Comparison of ENCODE assay signal across 8 cellular contexts in the genomic region with DNA sequence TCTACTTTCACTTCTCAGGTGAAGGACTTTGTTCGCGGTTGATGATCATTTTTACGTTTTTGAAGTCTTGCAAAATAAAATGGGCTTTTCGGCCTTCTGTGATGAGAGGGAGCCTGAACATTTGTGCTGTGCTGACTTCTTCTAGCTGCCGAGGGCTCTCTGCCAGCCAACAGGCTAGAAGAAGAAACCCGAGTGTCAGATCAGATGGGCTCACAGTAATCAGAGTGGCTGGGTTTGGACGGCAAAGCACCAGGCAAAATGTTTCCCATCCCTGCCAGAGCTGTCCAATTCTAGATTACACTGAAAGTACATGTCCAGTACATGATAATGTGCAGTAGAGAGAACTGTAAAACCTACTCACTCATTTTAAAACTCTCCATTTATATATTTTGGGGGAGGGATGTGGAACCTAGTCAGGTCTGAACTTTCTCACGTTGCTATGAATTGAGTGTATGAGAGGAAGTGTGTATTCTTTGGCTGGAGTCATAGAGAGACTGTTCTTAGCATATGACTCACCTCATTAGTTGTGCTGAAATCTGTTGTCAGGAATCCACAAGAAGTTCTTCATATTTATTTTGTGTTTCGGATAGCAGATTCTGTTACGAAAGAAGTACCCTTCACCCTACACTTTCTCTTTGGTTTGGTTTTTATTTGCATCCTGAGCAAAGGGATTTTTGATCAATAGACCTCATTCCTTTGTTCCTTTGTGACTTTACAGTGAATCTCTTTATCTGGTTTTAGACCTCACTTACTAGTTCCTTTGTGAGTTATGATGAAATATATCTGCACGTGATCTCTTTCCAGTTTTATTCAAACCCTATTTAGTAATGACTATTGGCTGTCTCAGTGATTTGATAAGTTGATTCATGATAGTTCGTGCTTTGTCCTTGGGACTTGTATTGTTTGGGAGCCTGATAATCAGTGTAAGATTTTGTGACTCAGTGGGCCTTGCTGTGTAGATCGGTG. TPM values are rescaled to one million over a fixed set of nuclear protein-coding genes. Genes with fewer than 3 reads are reported as not detected.
DNase-seq lines count a peak whose midpoint lies in the region; ATAC-seq and TF ChIP-seq lines count a peak whose summit lies in the region.

No MANE protein-coding gene starts in this region.

- peaks cover 61 to 78% of the 10 kb centered on the region in 2 donors for H3K4me1 Mint-ChIP-seq in effector memory CD8-positive, alpha-beta T cell (ENCODE audit: low read depth in 2 of 2)

- peak; percentile 62 for ATAC-seq in GM21737 (IDR thresholded peaks at IDR 0.05; ENCODE audit: unreplicated experiment)
- peak; percentile 62 for ATAC-seq in effector memory CD8-positive, alpha-beta T cell (replicated peaks)

- peaks cover 41% of the 10 kb centered on the region for H3K36me3 Mint-ChIP-seq in effector memory CD8-positive, alpha-beta T cell (ENCODE audit: insufficient read depth)

- no peaks in the 10 kb centered on the region for H3K27me3 ChIP-seq in Karpas-422 (ENCODE audit: low read length)
- H3K27me3 ChIP-seq in mucosa of stomach (ENCODE audit: control insufficient read depth, insufficient read depth, low read length) = no peaks in the 10 kb centered on the region
- no peaks in the 10 kb centered on the region for H3K27me3 ChIP-seq in thymus (ENCODE audit: control insufficient read depth, insufficient read depth)

- TF ChIP-seq CTCF in GM12864 (IDR thresholded peaks at IDR 0.05; ENCODE audit: low read depth, low read length, missing control alignments) (no peak), WI38 (IDR thresholded peaks at IDR 0.05; ENCODE audit: low read depth, low read length) (no peak)

- peak overlapping the region; percentile 91 for H3K4me2 ChIP-seq in Karpas-422 (ENCODE audit: low read depth, low read length, poor library complexity, severe bottlenecking)

- H3K27ac Mint-ChIP-seq in effector memory CD8-positive, alpha-beta T cell = peak overlapping the region; percentile 95 to 98

- H3K9me3 Mint-ChIP-seq in effector memory CD8-positive, alpha-beta T cell = no peaks in the 10 kb centered on the region

- H3K27ac ChIP-seq in Karpas-422 (ENCODE audit: low read length) (peak overlapping the region; percentile 96), thymus (ENCODE audit: low read depth) (peak overlapping the region; percentile 78)

- H3K36me3 ChIP-seq in Karpas-422 (ENCODE audit: insufficient read depth, low read length) = peaks cover 91% of the 10 kb centered on the region
- H3K36me3 ChIP-seq in mucosa of stomach (ENCODE audit: control insufficient read depth, insufficient read depth, low read length) = no peaks in the 10 kb centered on the region
- H3K36me3 ChIP-seq in thymus (ENCODE audit: control insufficient read depth, insufficient read depth) = no peaks in the 10 kb centered on the region

- WGBS in thymus = 84% methylated on average over 13 of the region's 13 CpGs

- peaks cover 94% of the 10 kb centered on the region for H4K20me1 ChIP-seq in Karpas-422 (ENCODE audit: insufficient read depth, low read depth, low read length)

- peak overlapping the region; percentile 94 to 95 for H3K4me3 Mint-ChIP-seq in effector memory CD8-positive, alpha-beta T cell

- H3K27me3 Mint-ChIP-seq in effector memory CD8-positive, alpha-beta T cell = no peaks in the 10 kb centered on the region

- H3K9me2 ChIP-seq in Karpas-422 (replicated peaks; ENCODE audit: insufficient read depth, low read length) = no peaks in the 10 kb centered on the region

- H2AFZ ChIP-seq in Karpas-422 (ENCODE audit: low read length) = no peak overlapping the region

- DNase-seq in GM12864 (ENCODE audit: low read depth) (peak; percentile 90), Karpas-422 (peak; percentile 81), NCI-H1092 (lab: John Stamatoyannopoulos, UW) (no peak)
- DNase-seq in effector memory CD8-positive, alpha-beta T cell = peak; percentile 31 to 49 (median 42)

- H3K79me2 ChIP-seq in Karpas-422 (ENCODE audit: low read length) = peaks cover 96% of the 10 kb centered on the region

- H3K9ac ChIP-seq in Karpas-422 (ENCODE audit: low read length) = peak overlapping the region; percentile 97
- peak overlapping the region; percentile 42 for H3K9ac ChIP-seq in mucosa of stomach (ENCODE audit: low read length)

- peak overlapping the region; percentile 73; the same call in 1 of the 2 replicates for H3K4me3 ChIP-seq in GM12864 (ENCODE audit: low read depth, low read length)
- peak overlapping the region; percentile 94 for H3K4me3 ChIP-seq in Karpas-422 (ENCODE audit: low read length)
- peak overlapping the region; percentile 31 for H3K4me3 ChIP-seq in WI38 (ENCODE audit: low read depth, low read length)
- no peak overlapping the region for H3K4me3 ChIP-seq in mucosa of stomach (ENCODE audit: low read length)
- no peak overlapping the region for H3K4me3 ChIP-seq in thymus (ENCODE audit: low read length)

- H3K4me1 ChIP-seq in Karpas-422 (ENCODE audit: low read length) (peaks cover 77% of the 10 kb centered on the region), mucosa of stomach (ENCODE audit: control insufficient read depth, insufficient read depth, low read length) (peaks cover 78% of the 10 kb centered on the region), thymus (ENCODE audit: control insufficient read depth, insufficient read depth, low read length) (peaks cover 17% of the 10 kb centered on the region)

- H3K9me3 ChIP-seq in Karpas-422 (ENCODE audit: low read length) (no peaks in the 10 kb centered on the region), mucosa of stomach (ENCODE audit: control insufficient read depth, low read length) (no peaks in the 10 kb centered on the region), thymus (ENCODE audit: control insufficient read depth) (no peaks in the 10 kb centered on the region)

RNA-seq across cellular contexts. Expression of gene ATP1A1, which starts 4.8 kb away (rescaled TPM):
- total RNA-seq in Karpas-422 (2014; rRNA removed; shearing (Covaris generic); ENCODE audit: low replicate concordance) = 931 and 967 TPM in 2 replicates
- 146 TPM for polyA plus RNA-seq in thymus

Comparison
In these comparisons a context has a peak if more than half of its experiments do, and no peak if none do; other contexts are left out.
1. H3K4me3 ChIP-seq: peak in GM12864 (single experiment), Karpas-422 (single experiment) and WI38 (single experiment); none in mucosa of stomach (single experiment) and thymus (single experiment).